In the genomic region with DNA sequence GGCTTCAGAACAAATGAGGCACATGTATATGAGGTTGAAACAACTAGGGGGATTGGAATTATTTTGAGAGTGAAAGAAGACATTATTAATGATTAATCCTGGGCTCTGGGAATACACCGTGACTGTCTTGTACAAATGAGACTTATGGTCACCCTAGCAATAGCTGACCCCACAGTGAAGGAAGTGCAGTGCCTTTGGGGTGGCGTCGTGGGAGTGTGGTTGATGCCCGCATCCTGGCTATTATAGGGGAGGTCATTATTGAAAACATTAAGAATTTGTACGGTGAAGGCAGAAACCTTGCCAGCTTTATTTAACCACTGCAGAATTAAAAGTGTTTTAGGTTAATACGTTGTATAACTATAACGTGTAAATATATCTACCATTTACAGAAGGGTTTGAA, we compare ENCODE assay signal across 34 cellular contexts.
"Had no signal": no experiment of that assay in that cellular context is flagged by ENCODE, and none has a peak within 500 bp of the region (broad histone marks: within the 10 kb centered on the region; RNA-seq: fewer than 3 reads in every experiment).

No MANE protein-coding gene starts in this region.

- H3K27me3 ChIP-seq: MG63 had no signal

- H3K9me3 ChIP-seq: MG63 had no signal

- DNase-seq: Karpas-422, Kasumi-1, MG63, MM.1S, MV-4-11, NCI-H1048, NCI-H1092, NCI-H1092 treated with DMSO at 0.1 percent for 48 hours, NCI-H1105, NCI-H1105 treated with DMSO at 0.1 percent for 48 hours, NCI-H1417, NCI-H1417 treated with DMSO at 0.1 percent for 48 hours, NCI-H1436, NCI-H1436 treated with DMSO at 0.1 percent for 48 hours, NCI-H146, NCI-H1694, NCI-H1694 treated with DMSO at 0.1 percent for 48 hours, NCI-H187, NCI-H187 treated with DMSO at 0.1 percent for 48 hours, NCI-H1930, NCI-H2029, NCI-H2029 treated with DMSO at 0.1 percent for 48 hours, NCI-H2081, NCI-H2081 treated with DMSO at 0.1 percent for 48 hours, NCI-H2107, NCI-H2171, NCI-H2171 treated with DMSO at 0.1 percent for 48 hours, NCI-H2227 treated with DMSO at 0.1 percent for 48 hours, NCI-H226, NCI-H345, NCI-H446, NCI-H446 treated with DMSO at 0.1 percent for 48 hours, NCI-H510A, NCI-H510A treated with DMSO at 0.1 percent for 48 hours had no signal

- H3K36me3 ChIP-seq: MG63 had no signal

- H3K4me3 ChIP-seq: MG63 had no signal
